Comparison of ENCODE assay signal across 1 cellular context in the genomic region with DNA sequence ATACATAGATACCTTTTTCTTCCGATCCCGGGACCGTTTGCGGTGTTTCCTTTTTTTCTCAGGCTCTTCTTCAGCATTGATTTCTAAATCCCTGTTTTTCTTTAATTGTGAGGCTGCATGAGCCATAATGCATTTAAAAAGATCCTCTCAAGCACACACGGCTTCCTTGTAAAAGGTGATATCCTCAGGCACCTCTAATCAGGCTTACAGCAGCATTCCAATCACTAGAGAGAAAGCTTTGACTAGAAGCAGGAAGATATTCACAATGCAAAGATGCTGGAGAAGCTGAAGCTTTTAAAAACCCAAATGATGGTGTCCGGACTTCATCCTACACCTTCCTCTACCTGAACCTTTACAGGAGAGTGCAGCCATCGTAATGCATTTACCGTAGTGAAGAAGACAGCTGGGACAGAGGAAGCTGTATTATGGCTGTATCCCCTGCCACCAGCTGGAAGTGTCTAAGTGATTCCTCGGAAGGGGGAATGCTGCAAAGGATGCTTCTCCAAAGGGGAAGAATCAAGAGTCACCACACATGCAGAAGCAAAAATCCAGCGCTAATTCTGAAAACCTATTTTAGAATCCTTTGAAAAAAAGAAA.
TF ChIP-seq lines count a peak whose summit lies in the region.

TSS of gene ANK3 (minus strand) at position 463 of the 597 bp plus-strand sequence. CDS start at position 126, 337 bp downstream.

TF ChIP-seq in GM23338, 12 proteins besides CTCF, POLR2A, EP300 and RAD21 (continued from another document):
- no peak for TF ChIP-seq ZNF114 (CRISPR knock-in tag; IDR thresholded peaks at IDR 0.05)
- no peak for TF ChIP-seq ZNF462 (CRISPR knock-in tag; IDR thresholded peaks at IDR 0.05)
- no peak for TF ChIP-seq EZH2 (IDR thresholded peaks at IDR 0.05; ENCODE audit: low read depth, unreplicated experiment)
- no peak for TF ChIP-seq STAT1 (IDR thresholded peaks at IDR 0.05; ENCODE audit: unreplicated experiment)
- TF ChIP-seq CREB1 (CRISPR knock-in tag; IDR thresholded peaks at IDR 0.05; ENCODE audit: low read depth) = no peak
- no peak for TF ChIP-seq EZH2phosphoT487 (IDR thresholded peaks at IDR 0.05; ENCODE audit: unreplicated experiment)
- no peak for TF ChIP-seq POLR2AphosphoS5 (IDR thresholded peaks at IDR 0.05; ENCODE audit: low read depth)
- TF ChIP-seq JUNB (IDR thresholded peaks at IDR 0.05; ENCODE audit: unreplicated experiment) = no peak
TF ChIP-seq in GM23338: peak in this region for 0.
